ENCODE assay signal across 1 cellular context in the genomic region with DNA sequence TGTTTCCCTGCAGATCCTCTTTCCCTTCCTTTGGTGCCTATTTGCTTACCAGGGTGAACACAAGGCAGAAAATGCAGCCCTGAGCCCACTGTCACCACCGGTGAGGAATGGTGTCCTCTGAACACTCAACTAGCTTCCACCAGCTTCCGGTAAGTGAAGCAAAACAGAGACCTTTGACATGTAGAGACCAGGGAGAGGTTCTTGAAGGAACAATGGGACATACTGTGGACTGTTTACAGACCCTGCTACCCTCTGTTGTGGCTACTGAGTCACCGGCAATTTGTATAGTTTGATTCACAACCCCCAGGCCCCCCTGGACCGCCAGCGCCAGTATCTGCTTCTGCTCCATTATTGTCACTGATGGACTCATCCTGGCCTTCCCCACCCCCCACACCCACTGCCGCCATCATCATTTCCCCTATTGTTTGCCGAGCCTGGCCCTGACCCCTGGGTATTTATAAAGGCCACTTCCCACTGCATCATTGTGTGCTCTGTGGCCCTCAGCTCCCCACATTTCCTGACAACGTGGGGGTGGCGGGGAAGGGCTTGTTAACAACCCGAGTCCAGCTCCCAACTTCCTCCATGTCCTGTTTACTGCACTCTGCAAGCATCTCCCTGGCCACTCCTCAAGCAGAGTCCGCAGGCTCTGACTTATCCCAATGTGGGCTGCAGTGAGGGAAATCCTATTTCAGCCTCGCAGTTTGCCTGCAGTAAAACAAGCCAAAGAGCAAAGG.
TF ChIP-seq lines count a peak whose summit lies in the region.

No MANE protein-coding gene starts in this region.

TF ChIP-seq in HepG2, 621 proteins besides CTCF, POLR2A, EP300 and RAD21 (continued from another document):
- TF ChIP-seq ZNF609 (CRISPR knock-in tag; IDR thresholded peaks at IDR 0.05; ENCODE audit: borderline replicate concordance): no peak
- TF ChIP-seq ZNF160 (CRISPR knock-in tag; IDR thresholded peaks at IDR 0.05): no peak
- TF ChIP-seq ZMAT5 (CRISPR knock-in tag; IDR thresholded peaks at IDR 0.05; ENCODE audit: borderline replicate concordance, low read depth): no peak
- TF ChIP-seq GABPA (IDR thresholded peaks at IDR 0.05; ENCODE audit: low read depth, low read length): no peak
- peak; percentile 23; the same call in 1 of the 2 replicates for TF ChIP-seq GABPA (CRISPR knock-in tag; IDR thresholded peaks at IDR 0.05; ENCODE audit: low read depth)
- TF ChIP-seq FOXA3 (CRISPR knock-in tag; IDR thresholded peaks at IDR 0.05): peak; percentile 2; the same call in 1 of the 2 replicates
- no peak for TF ChIP-seq FOXO1 (CRISPR knock-in tag; IDR thresholded peaks at IDR 0.05)
- TF ChIP-seq REPIN1 (CRISPR knock-in tag; IDR thresholded peaks at IDR 0.05; ENCODE audit: borderline replicate concordance, low read depth): no peak
- no peak for TF ChIP-seq HMGXB4 (CRISPR knock-in tag; IDR thresholded peaks at IDR 0.05; ENCODE audit: borderline replicate concordance in 1 of 2, low read depth in 1 of 2)
- TF ChIP-seq, protein P1, sequence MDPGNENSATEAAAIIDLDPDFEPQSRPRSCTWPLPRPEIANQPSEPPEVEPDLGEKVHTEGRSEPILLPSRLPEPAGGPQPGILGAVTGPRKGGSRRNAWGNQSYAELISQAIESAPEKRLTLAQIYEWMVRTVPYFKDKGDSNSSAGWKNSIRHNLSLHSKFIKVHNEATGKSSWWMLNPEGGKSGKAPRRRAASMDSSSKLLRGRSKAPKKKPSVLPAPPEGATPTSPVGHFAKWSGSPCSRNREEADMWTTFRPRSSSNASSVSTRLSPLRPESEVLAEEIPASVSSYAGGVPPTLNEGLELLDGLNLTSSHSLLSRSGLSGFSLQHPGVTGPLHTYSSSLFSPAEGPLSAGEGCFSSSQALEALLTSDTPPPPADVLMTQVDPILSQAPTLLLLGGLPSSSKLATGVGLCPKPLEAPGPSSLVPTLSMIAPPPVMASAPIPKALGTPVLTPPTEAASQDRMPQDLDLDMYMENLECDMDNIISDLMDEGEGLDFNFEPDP (CRISPR knock-in tag; conservative IDR thresholded peaks at IDR 0.05): no peak
- no peak for TF ChIP-seq ZNF660 (CRISPR knock-in tag; IDR thresholded peaks at IDR 0.05; ENCODE audit: borderline replicate concordance, low read depth)
- peak; percentile 29 for TF ChIP-seq YY1 (IDR thresholded peaks at IDR 0.05; ENCODE audit: insufficient read depth, insufficient replicate concordance, low read depth, low read length)
- no peak for TF ChIP-seq ZNF614 (CRISPR knock-in tag; IDR thresholded peaks at IDR 0.05; ENCODE audit: borderline replicate concordance)
- no peak for TF ChIP-seq ZNF512 (CRISPR knock-in tag; IDR thresholded peaks at IDR 0.05)
- no peak for TF ChIP-seq TAF15 (IDR thresholded peaks at IDR 0.05; ENCODE audit: low read depth, low read length, poor library complexity, severe bottlenecking)
- TF ChIP-seq CBFB (CRISPR knock-in tag; IDR thresholded peaks at IDR 0.05): no peak
- TF ChIP-seq NPAS2 (CRISPR knock-in tag; IDR thresholded peaks at IDR 0.05; ENCODE audit: borderline replicate concordance): no peak
- TF ChIP-seq ZNF383 (CRISPR knock-in tag; IDR thresholded peaks at IDR 0.05; ENCODE audit: borderline replicate concordance): no peak
- TF ChIP-seq TAF1 (CRISPR knock-in tag; IDR thresholded peaks at IDR 0.05): no peak
- TF ChIP-seq FOSL2 (CRISPR knock-in tag; IDR thresholded peaks at IDR 0.05): peak; percentile 71
- TF ChIP-seq NFRKB (IDR thresholded peaks at IDR 0.05): no peak
- no peak for TF ChIP-seq TGIF2 (CRISPR knock-in tag; IDR thresholded peaks at IDR 0.05)
- no peak for TF ChIP-seq ZNF644 (CRISPR knock-in tag; IDR thresholded peaks at IDR 0.05; ENCODE audit: low read depth)
- no peak for TF ChIP-seq HHEX (CRISPR knock-in tag; IDR thresholded peaks at IDR 0.05)
- TF ChIP-seq ZNF235 (CRISPR knock-in tag; IDR thresholded peaks at IDR 0.05; ENCODE audit: borderline replicate concordance): no peak
- TF ChIP-seq ARNT2 (CRISPR knock-in tag; IDR thresholded peaks at IDR 0.05; ENCODE audit: low read depth): no peak
- no peak for TF ChIP-seq KAT2B (IDR thresholded peaks at IDR 0.05; ENCODE audit: borderline replicate concordance, low read depth, low read length)
- TF ChIP-seq ZFP36L1 (CRISPR knock-in tag; IDR thresholded peaks at IDR 0.05): no peak
